Comparison of ENCODE assay signal across 26 cellular contexts in the genomic region with DNA sequence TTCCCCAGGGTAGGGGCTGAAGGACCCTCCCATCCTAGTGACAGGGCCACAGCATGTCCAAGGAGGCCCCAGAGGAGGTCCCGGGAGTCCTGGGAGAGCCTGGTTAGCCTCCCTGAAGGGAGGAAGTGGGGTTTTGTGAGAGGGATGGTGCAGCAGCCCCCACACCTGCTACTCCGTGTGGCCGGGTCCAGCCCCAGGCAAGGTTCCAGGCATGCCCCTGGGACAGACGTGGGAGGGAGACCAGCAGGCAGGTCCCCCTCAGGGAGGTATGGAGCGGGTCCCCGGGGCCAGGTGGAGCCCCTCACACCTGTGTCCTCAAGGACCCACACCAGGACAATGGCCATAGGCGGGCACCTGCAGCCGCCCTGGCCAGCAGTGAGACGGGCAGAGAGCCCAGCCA. TPM values are rescaled to one million over a fixed set of nuclear protein-coding genes. Genes with fewer than 3 reads are reported as not detected.
"Had no signal": no experiment of that assay in that cellular context is flagged by ENCODE, and none has a peak within 500 bp of the region (broad histone marks: within the 10 kb centered on the region; RNA-seq: fewer than 3 reads in every experiment).

No MANE protein-coding gene starts in this region.

- DNase-seq: activated B cell treated with CpG ODN at 0.5 μM for 24 hours; activated CD4-positive, alpha-beta memory T cell treated with anti-CD3 and anti-CD28 coated beads for 36 hours; activated CD4-positive, alpha-beta T cell treated with anti-CD3 and anti-CD28 coated beads, Interleukin-2, amount 10 ng/mL, durations not matched to agents 7 days and 5 days; activated CD8-positive, alpha-beta memory T cell treated with anti-CD3 and anti-CD28 coated beads for 24 hours; activated gamma-delta T cell; activated naive CD4-positive, alpha-beta T cell treated with anti-CD3 and anti-CD28 coated beads for 36 hours; activated T-cell treated with anti-CD3 and anti-CD28 coated beads, Interleukin-2, amount 50 U/mL, for 4 hours; brain microvascular endothelial cell; KG1; NCI-H1048; NCI-H1930; NCI-H2171 treated with DMSO at 0.1 percent for 48 hours; NCI-H226; NCI-H526; NCI-H774; Peyer's patch; SHP77 treated with DMSO at 0.1 percent for 48 hours; T-helper 17 cell; T-helper 9 cell had no signal

- H3K27me3 ChIP-seq: Peyer's patch had no signal

- ATAC-seq: activated T-cell treated with anti-CD3 and anti-CD28 coated beads, Interleukin-2, amount 50 U/mL, for 4 hours; T-helper 17 cell had no signal

- H3K27ac Mint-ChIP-seq: activated B cell treated with CpG ODN at 0.5 μM for 24 hours; activated CD4-positive, alpha-beta memory T cell treated with anti-CD3 and anti-CD28 coated beads for 36 hours; activated CD4-positive, alpha-beta T cell treated with anti-CD3 and anti-CD28 coated beads, Interleukin-2, amount 10 ng/mL, durations not matched to agents 7 days and 5 days; activated naive CD4-positive, alpha-beta T cell treated with anti-CD3 and anti-CD28 coated beads for 36 hours; activated naive CD8-positive, alpha-beta T cell; T-helper 17 cell had no signal

- H3K4me3 ChIP-seq: Peyer's patch had no signal

- H3K36me3 Mint-ChIP-seq: activated CD4-positive, alpha-beta memory T cell treated with anti-CD3 and anti-CD28 coated beads for 36 hours; activated naive CD8-positive, alpha-beta T cell; IgD-negative memory B cell had no signal

- H3K9me3 ChIP-seq: Peyer's patch had no signal

- H3K4me1 Mint-ChIP-seq: activated B cell treated with CpG ODN at 0.5 μM for 24 hours; activated CD4-positive, alpha-beta T cell treated with anti-CD3 and anti-CD28 coated beads, Interleukin-2, amount 10 ng/mL, durations not matched to agents 7 days and 5 days; IgD-negative memory B cell had no signal

- H3K9me3 Mint-ChIP-seq: activated B cell treated with CpG ODN at 0.5 μM for 24 hours; activated CD4-positive, alpha-beta memory T cell treated with anti-CD3 and anti-CD28 coated beads for 36 hours; activated CD4-positive, alpha-beta T cell treated with anti-CD3 and anti-CD28 coated beads, Interleukin-2, amount 10 ng/mL, durations not matched to agents 7 days and 5 days; activated naive CD4-positive, alpha-beta T cell treated with anti-CD3 and anti-CD28 coated beads for 36 hours; activated T-cell treated with anti-CD3 and anti-CD28 coated beads, Interleukin-2, amount 50 U/mL, for 4 hours; IgD-negative memory B cell had no signal

- H3K27me3 Mint-ChIP-seq: activated CD4-positive, alpha-beta memory T cell treated with anti-CD3 and anti-CD28 coated beads for 36 hours; activated CD4-positive, alpha-beta T cell treated with anti-CD3 and anti-CD28 coated beads, Interleukin-2, amount 10 ng/mL, durations not matched to agents 7 days and 5 days; activated naive CD8-positive, alpha-beta T cell; T-helper 17 cell had no signal

- H3K27ac ChIP-seq: brain microvascular endothelial cell, Peyer's patch, RWPE1 had no signal

- H3K4me3 Mint-ChIP-seq: activated B cell treated with CpG ODN at 0.5 μM for 24 hours; activated CD4-positive, alpha-beta memory T cell treated with anti-CD3 and anti-CD28 coated beads for 36 hours; activated CD4-positive, alpha-beta T cell treated with anti-CD3 and anti-CD28 coated beads, Interleukin-2, amount 10 ng/mL, durations not matched to agents 7 days and 5 days; activated naive CD4-positive, alpha-beta T cell treated with anti-CD3 and anti-CD28 coated beads for 36 hours; activated naive CD8-positive, alpha-beta T cell; activated T-cell treated with anti-CD3 and anti-CD28 coated beads, Interleukin-2, amount 50 U/mL, for 4 hours; IgD-negative memory B cell; T-helper 17 cell had no signal

- H3K36me3 ChIP-seq: brain microvascular endothelial cell, Peyer's patch had no signal

RNA-seq across cellular contexts. Expression of a gene that starts 1.9 kb away (rescaled TPM):
- total RNA-seq: activated B cell treated with CpG ODN at 0.5 μM for 24 hours; activated CD4-positive, alpha-beta T cell treated with anti-CD3 and anti-CD28 coated beads, Interleukin-2, amount 10 ng/mL, durations not matched to agents 7 days and 5 days; LHCN-M2; M059J; SK-MEL-5; T-helper 17 cell had no signal
- polyA plus RNA-seq: IgD-negative memory B cell had no signal

RNA-seq across cellular contexts. Expression of a gene that starts 19.0 kb away (rescaled TPM):
- total RNA-seq: activated B cell treated with CpG ODN at 0.5 μM for 24 hours; activated CD4-positive, alpha-beta memory T cell treated with anti-CD3 and anti-CD28 coated beads for 36 hours; activated CD4-positive, alpha-beta T cell treated with anti-CD3 and anti-CD28 coated beads, Interleukin-2, amount 10 ng/mL, durations not matched to agents 7 days and 5 days; activated naive CD4-positive, alpha-beta T cell treated with anti-CD3 and anti-CD28 coated beads for 36 hours; activated T-cell treated with anti-CD3 and anti-CD28 coated beads, Interleukin-2, amount 50 U/mL, for 4 hours; SK-MEL-5; T-helper 17 cell had no signal
- polyA plus RNA-seq: IgD-negative memory B cell had no signal

RNA-seq across cellular contexts. Expression of a gene that starts 54.8 kb away (rescaled TPM):
- total RNA-seq: activated B cell treated with CpG ODN at 0.5 μM for 24 hours; activated CD4-positive, alpha-beta memory T cell treated with anti-CD3 and anti-CD28 coated beads for 36 hours; activated naive CD4-positive, alpha-beta T cell treated with anti-CD3 and anti-CD28 coated beads for 36 hours; activated T-cell treated with anti-CD3 and anti-CD28 coated beads, Interleukin-2, amount 50 U/mL, for 4 hours; LHCN-M2; M059J; NCI-H460; SK-MEL-5; T-helper 17 cell had no signal
- polyA plus RNA-seq: IgD-negative memory B cell had no signal
